In genomic region chr11:120335928-120336640, GRCh38 we compare ENCODE assay signal across 8 cellular contexts. TPM values are rescaled to one million over a fixed set of nuclear protein-coding genes. Genes with fewer than 3 reads are reported as not detected.
A peak's percentile ranks its signal among the peaks of the same experiment; 100 is the strongest.
DNase-seq lines count a peak whose midpoint lies in the region; TF ChIP-seq lines count a peak whose summit lies in the region.

Gene ARHGEF12, plus strand, starts transcription at chr11:120336413. Its CDS starts 831 bp downstream, at chr11:120337244.

- H3K9me3 ChIP-seq in adipocyte (ENCODE audit: control insufficient read depth, low read length) (no peaks in the 10 kb centered on the region), cardiac muscle cell (ENCODE audit: low read depth) (no peaks in the 10 kb centered on the region), parathyroid adenoma (ENCODE audit: control insufficient read depth, low read length) (no peaks in the 10 kb centered on the region), thyroid gland (no peaks in the 10 kb centered on the region)

- H3K79me2 ChIP-seq in parathyroid adenoma: peaks cover 12% of the 10 kb centered on the region

- H3K36me3 ChIP-seq in H7 (replicated peaks; ENCODE audit: control insufficient read depth, insufficient read depth, low read length) (no peaks in the 10 kb centered on the region; the same call in 1 of the 2 replicates), adipocyte (ENCODE audit: control insufficient read depth, insufficient read depth, low read length, severe bottlenecking) (no peaks in the 10 kb centered on the region), cardiac muscle cell (peaks cover under 1% of the 10 kb centered on the region), parathyroid adenoma (ENCODE audit: control insufficient read depth, insufficient read depth, low read length) (no peaks in the 10 kb centered on the region), thyroid gland (no peaks in the 10 kb centered on the region)

- peak; percentile 98 for DNase-seq in ELR (ENCODE audit: low read depth)
- peak; percentile 98 for DNase-seq in H7
- DNase-seq in NAMALWA (ENCODE audit: low spot score): peak; percentile 74
- DNase-seq in SW480 (ENCODE audit: low spot score): peak; percentile 96
- peak; percentile 99 for DNase-seq in adipocyte (ENCODE audit: low read depth)
- peak; percentile 97 to 99 for DNase-seq in cardiac muscle cell (ENCODE audit: low read depth in 1 of 2, low spot score in 1 of 2)
- peak; percentile 95 to 96 for DNase-seq in thyroid gland

- H3K27me3 ChIP-seq in H7 (ENCODE audit: control insufficient read depth, insufficient read depth, low read length) (no peaks in the 10 kb centered on the region), adipocyte (replicated peaks; ENCODE audit: control insufficient read depth, insufficient read depth, low read length) (no peaks in the 10 kb centered on the region), cardiac muscle cell (no peaks in the 10 kb centered on the region), parathyroid adenoma (ENCODE audit: control insufficient read depth, insufficient read depth, low read length) (no peaks in the 10 kb centered on the region), thyroid gland (no peaks in the 10 kb centered on the region)

- peak within 1 kb of the TSS; percentile 84 for H3K4me2 ChIP-seq in parathyroid adenoma (ENCODE audit: low read length)

- H2AFZ ChIP-seq in parathyroid adenoma: peak within 1 kb of the TSS; percentile 86

- peak within 1 kb of the TSS; percentile 98 for H3K9ac ChIP-seq in adipocyte (ENCODE audit: low read length)
- H3K9ac ChIP-seq in parathyroid adenoma: peak within 1 kb of the TSS; percentile 13

- H3K4me1 ChIP-seq in adipocyte (ENCODE audit: control insufficient read depth, insufficient read depth, low read length) (peaks cover 63% of the 10 kb centered on the region), cardiac muscle cell (ENCODE audit: low read depth) (peaks cover 35% of the 10 kb centered on the region), parathyroid adenoma (peaks cover 3% of the 10 kb centered on the region), thyroid gland (peaks cover 28 to 35% of the 10 kb centered on the region in 2 donors)

- peak; percentile 46 for TF ChIP-seq CTCF in cardiac muscle cell (IDR thresholded peaks at IDR 0.05; ENCODE audit: low read depth, low read length)
- no peak for TF ChIP-seq CTCF in parathyroid adenoma (IDR thresholded peaks at IDR 0.05)
- TF ChIP-seq CTCF in thyroid gland (IDR thresholded peaks at IDR 0.05): peak in 3 of 6 experiments; percentile 14 to 32 (median 18)

- TF ChIP-seq POLR2A in thyroid gland (IDR thresholded peaks at IDR 0.05): peak; percentile 75 to 93

- 0% methylated on average over 8 to 12 of the region's 92 CpGs for WGBS in thyroid gland, 2 donors

- H3K4me3 ChIP-seq in H7 (ENCODE audit: insufficient read depth, low read depth, low read length): peak within 1 kb of the TSS; percentile 89
- peak within 1 kb of the TSS; percentile 99 for H3K4me3 ChIP-seq in adipocyte (ENCODE audit: low read length)
- peak within 1 kb of the TSS; percentile 75 for H3K4me3 ChIP-seq in cardiac muscle cell
- peak within 1 kb of the TSS; percentile 72 for H3K4me3 ChIP-seq in parathyroid adenoma (ENCODE audit: low read depth, low read length)
- H3K4me3 ChIP-seq in thyroid gland (replicated peaks in 1 of 3): peak within 1 kb of the TSS; percentile 58 to 92 (median 65)

- peak within 1 kb of the TSS; percentile 91 for H3K27ac ChIP-seq in cardiac muscle cell
- H3K27ac ChIP-seq in parathyroid adenoma: peak within 1 kb of the TSS; percentile 86
- H3K27ac ChIP-seq in thyroid gland: peak within 1 kb of the TSS; percentile 90 to 99 (median 93)

- intact Hi-C loops in thyroid gland (cut with DNase I): loop anchor here (5.0 kb wide), 1 partner anchor 351 kb away; no protein-coding TSS in a partner anchor

RNA-seq across cellular contexts. Expression of gene ARHGEF12, which starts in this region (rescaled TPM):
- total RNA-seq in H7 (2014; rRNA removed; shearing (Covaris generic)): 19.2 and 27.6 TPM in 2 replicates
- total RNA-seq in cardiac muscle cell: 29.9 and 43.4 TPM in 2 replicates
- polyA plus RNA-seq in cardiac muscle cell: 19.4 and 21.7 TPM in 2 replicates
- 100 to 1,000 TPM; 169 to 268 (median 197) TPM for total RNA-seq in thyroid gland

Comparison
In these comparisons a context has a peak if more than half of its experiments do, and no peak if none do; other contexts are left out.
1. Peak in every context shown above with its lines: DNase-seq, H3K4me3 ChIP-seq and H3K27ac ChIP-seq.